ENCODE assay signal across 10 cellular contexts in the genomic region with DNA sequence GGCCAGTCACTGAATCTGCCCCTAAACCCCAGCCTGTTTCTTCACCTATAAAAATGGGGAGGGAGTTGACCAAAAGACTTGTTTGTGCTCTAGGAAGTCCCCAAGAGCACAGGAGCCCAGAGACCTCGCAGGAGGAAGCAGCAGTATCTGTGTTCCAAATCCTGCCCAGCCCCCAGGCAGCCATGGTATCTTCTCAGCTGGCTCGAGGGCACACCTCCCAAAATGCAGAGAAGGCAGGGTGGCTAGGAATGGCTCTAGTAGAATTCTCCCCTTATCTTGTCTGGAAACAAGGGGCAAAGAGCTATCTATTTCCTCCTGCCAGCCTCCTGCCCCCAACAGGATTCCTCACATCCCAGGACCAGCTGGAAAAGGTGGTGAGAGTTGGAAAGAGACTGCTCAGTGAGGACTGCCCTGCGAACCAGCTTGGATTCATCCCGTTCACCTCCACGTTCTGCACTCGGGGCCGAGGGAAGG. TPM values are rescaled to one million over a fixed set of nuclear protein-coding genes. Genes with fewer than 3 reads are reported as not detected.
DNase-seq lines count a peak whose midpoint lies in the region; ATAC-seq and TF ChIP-seq lines count a peak whose summit lies in the region.
"Had no signal": no experiment of that assay in that cellular context is flagged by ENCODE, and none has a peak within 500 bp of the region (broad histone marks: within the 10 kb centered on the region; RNA-seq: fewer than 3 reads in every experiment).

No MANE protein-coding gene starts in this region.

- WGBS in adipose tissue, 3 donors, result 27 to 34% (median 31%) methylated on average over 7 of the region's 7 CpGs

- H3K27ac Mint-ChIP-seq in nephron progenitor cell, result peak overlapping the region; percentile 96

- H3K36me3 Mint-ChIP-seq in nephron progenitor cell (ENCODE audit: low read depth), result no peaks in the 10 kb centered on the region

- no peak for TF ChIP-seq CTCF in nephron progenitor cell (IDR thresholded peaks at IDR 0.05)

- no peaks in the 10 kb centered on the region for H3K9me3 Mint-ChIP-seq in nephron progenitor cell

- H3K27ac ChIP-seq in adipose tissue (ENCODE audit: low read depth, low read length), result peak overlapping the region; percentile 48
- H3K27ac ChIP-seq: VCaP had no signal

- no peaks in the 10 kb centered on the region for H3K27me3 Mint-ChIP-seq in nephron progenitor cell (ENCODE audit: low read depth, poor library complexity)

- no peak for ATAC-seq in GM21723 (IDR thresholded peaks at IDR 0.05; ENCODE audit: unreplicated experiment)

- peak; percentile 40 for DNase-seq in CD1c-positive myeloid dendritic cell (ENCODE audit: extremely low spot score)
- DNase-seq in NOMO-1 (lab: John Stamatoyannopoulos, UW; ENCODE audit: unreplicated experiment in 2 of 2), result peak; percentile 69 to 72
- no peak for DNase-seq in nephron progenitor cell
- no peak for DNase-seq in SHP77 treated with DMSO at 0.1 percent for 48 hours (lab: John Stamatoyannopoulos, UW)
- no peak for DNase-seq in hippocampal formation (lab: John Stamatoyannopoulos, UW)
- DNase-seq in NCI-H1436 treated with DMSO at 0.1 percent for 48 hours (lab: John Stamatoyannopoulos, UW), result no peak

- H3K4me3 Mint-ChIP-seq in nephron progenitor cell, result peak overlapping the region; percentile 20

- H3K4me1 Mint-ChIP-seq in nephron progenitor cell, result peaks cover 50% of the 10 kb centered on the region

RNA-seq across cellular contexts. Expression of gene TSPOAP1, which starts 8.6 kb away (rescaled TPM):
- 10 to 100 TPM in 1 of 3 donors, 1 to 10 TPM in 2; 4.4 to 11.9 (median 5.3) TPM for polyA plus RNA-seq in adipose tissue

RNA-seq across cellular contexts. Expression of gene SUPT4H1, which starts 14.8 kb away (rescaled TPM):
- 10 to 100 TPM; 30.6 to 91.4 (median 67.8) TPM for polyA plus RNA-seq in adipose tissue

RNA-seq across cellular contexts. Expression of gene MPO, which starts 56.4 kb away (rescaled TPM):
- polyA plus RNA-seq in adipose tissue, result 1 to 10 TPM in 1 of 3 donors, under 1 TPM in 2; 0.15 to 1.0 (median 0.34) TPM
- polyA plus RNA-seq: keratinocyte had no signal

Comparison
In these comparisons a context has a peak if more than half of its experiments do, and no peak if none do; other contexts are left out.
1. DNase-seq: peak in CD1c-positive myeloid dendritic cell (single experiment) and NOMO-1 (2 of 2); none in nephron progenitor cell (single experiment), SHP77 treated with DMSO at 0.1 percent for 48 hours (single experiment), hippocampal formation (0 of 2) and NCI-H1436 treated with DMSO at 0.1 percent for 48 hours (single experiment).